Comparison of ENCODE assay signal across 30 cellular contexts in genomic region chr6:158399040-158399700, GRCh38.
A peak's percentile ranks its signal among the peaks of the same experiment; 100 is the strongest.
DNase-seq lines count a peak whose midpoint lies in the region; ATAC-seq, FAIRE-seq and TF ChIP-seq lines count a peak whose summit lies in the region.
"Had no signal": no experiment of that assay in that cellular context is flagged by ENCODE, and none has a peak within 500 bp of the region (broad histone marks: within the 10 kb centered on the region; RNA-seq: fewer than 3 reads in every experiment).

No MANE protein-coding gene starts in this region.

- H3K9me3 ChIP-seq in keratinocyte (ENCODE audit: control insufficient read depth, low read depth, low read length): no peaks in the 10 kb centered on the region
- H3K9me3 ChIP-seq: breast epithelium, colonic mucosa, gastrocnemius medialis, stomach, transverse colon had no signal

- no peaks in the 10 kb centered on the region for H3K36me3 ChIP-seq in keratinocyte (ENCODE audit: control insufficient read depth in 2 of 2, extremely low read depth in 1 of 2, insufficient read depth in 2 of 2, low read length in 2 of 2)
- H3K36me3 ChIP-seq: breast epithelium, colonic mucosa, esophagus squamous epithelium, gastrocnemius medialis, left ventricle myocardium inferior, stomach, transverse colon had no signal

- H3K36me3 Mint-ChIP-seq in stimulated activated memory B cell treated with anti-CD40 and anti-IgM and Interleukin-4, amounts not matched to agents 10 μg/mL and 1 μg/mL and 100 μg/mL, for 72 hours: peaks cover 3% of the 10 kb centered on the region

- ATAC-seq in stimulated activated memory B cell treated with anti-CD40 and anti-IgM and Interleukin-4, amounts not matched to agents 10 μg/mL and 1 μg/mL and 100 μg/mL, for 72 hours: peak; percentile 24
- ATAC-seq in foreskin keratinocyte (no peak), HG02938 (IDR thresholded peaks at IDR 0.05; ENCODE audit: unreplicated experiment) (no peak), GM18858 (IDR thresholded peaks at IDR 0.05; ENCODE audit: unreplicated experiment) (no peak)
- ATAC-seq: gastrocnemius medialis; naive thymus-derived CD8-positive, alpha-beta T cell had no signal

- dilution Hi-C loops in keratinocyte (cut with MboI; ENCODE audit: extremely low pct_ligation_motif_present, low sequenced_read_pairs): no loop called here

- no peak overlapping the region for H3K27ac ChIP-seq in keratinocyte (ENCODE audit: control insufficient read depth, insufficient read depth, low read length)
- no peak overlapping the region for H3K27ac ChIP-seq in foreskin keratinocyte
- H3K27ac ChIP-seq: BLaER1 treated with 17β-estradiol and CSF1 and Interleukin-3, amounts not matched to agents 10 nM and 100 nM; breast epithelium; colonic mucosa; esophagus squamous epithelium; gastrocnemius medialis; left ventricle myocardium inferior; skin epidermis; stomach; transverse colon had no signal

- H3K4me3 ChIP-seq in keratinocyte (ENCODE audit: control insufficient read depth in 2 of 3, extremely low read depth in 1 of 3, insufficient read depth in 2 of 3, low read depth in 1 of 3, low read length in 3 of 3): no peak overlapping the region
- H3K4me3 ChIP-seq: BLaER1 treated with 17β-estradiol and CSF1 and Interleukin-3, amounts not matched to agents 10 nM and 100 nM; breast epithelium; colonic mucosa; esophagus squamous epithelium; gastrocnemius medialis; left ventricle myocardium inferior; skin epidermis; stomach; transverse colon had no signal

- H3K27me3 Mint-ChIP-seq in stimulated activated memory B cell treated with anti-CD40 and anti-IgM and Interleukin-4, amounts not matched to agents 10 μg/mL and 1 μg/mL and 100 μg/mL, for 72 hours: no peaks in the 10 kb centered on the region
- H3K27me3 Mint-ChIP-seq: activated B cell treated with CpG ODN at 0.5 μM for 24 hours; naive thymus-derived CD8-positive, alpha-beta T cell had no signal

- H3K4me1 Mint-ChIP-seq in stimulated activated memory B cell treated with anti-CD40 and anti-IgM and Interleukin-4, amounts not matched to agents 10 μg/mL and 1 μg/mL and 100 μg/mL, for 72 hours: peaks cover 21% of the 10 kb centered on the region
- H3K4me1 Mint-ChIP-seq: immature natural killer cell had no signal

- H3K27ac Mint-ChIP-seq in stimulated activated memory B cell treated with anti-CD40 and anti-IgM and Interleukin-4, amounts not matched to agents 10 μg/mL and 1 μg/mL and 100 μg/mL, for 72 hours: no peak overlapping the region
- H3K27ac Mint-ChIP-seq: activated B cell treated with CpG ODN at 0.5 μM for 24 hours, endodermal cell had no signal

- no peak overlapping the region for H3K9ac ChIP-seq in keratinocyte (ENCODE audit: control insufficient read depth, extremely low read depth, insufficient read depth, low read length)
- H3K9ac ChIP-seq: BLaER1 treated with 17β-estradiol and CSF1 and Interleukin-3, amounts not matched to agents 10 nM and 100 nM had no signal

- TF ChIP-seq CTCF in keratinocyte (optimal IDR thresholded peaks at IDR 0.05 in 1 of 3, IDR thresholded peaks at IDR 0.05 in 1 of 3, conservative IDR thresholded peaks at IDR 0.05 in 1 of 3; ENCODE audit: extremely low read depth in 1 of 3, insufficient read depth in 2 of 3, low read length in 3 of 3) (no peak), foreskin keratinocyte (conservative IDR thresholded peaks at IDR 0.05) (no peak)

- no peak overlapping the region for H3K4me3 Mint-ChIP-seq in stimulated activated memory B cell treated with anti-CD40 and anti-IgM and Interleukin-4, amounts not matched to agents 10 μg/mL and 1 μg/mL and 100 μg/mL, for 72 hours
- H3K4me3 Mint-ChIP-seq: activated B cell treated with CpG ODN at 0.5 μM for 24 hours; endodermal cell; immature natural killer cell; naive thymus-derived CD8-positive, alpha-beta T cell had no signal

- H3K27me3 ChIP-seq in keratinocyte (ENCODE audit: control insufficient read depth, extremely low read depth, insufficient read depth, low read length) (no peaks in the 10 kb centered on the region), foreskin keratinocyte (no peaks in the 10 kb centered on the region)
- H3K27me3 ChIP-seq: BLaER1 treated with 17β-estradiol and CSF1 and Interleukin-3, amounts not matched to agents 10 nM and 100 nM; breast epithelium; colonic mucosa; esophagus squamous epithelium; gastrocnemius medialis; stomach; transverse colon had no signal

- H2AFZ ChIP-seq in keratinocyte (ENCODE audit: control insufficient read depth, low read length): no peak overlapping the region

- H3K9me1 ChIP-seq in keratinocyte (ENCODE audit: control insufficient read depth, extremely low read depth, insufficient read depth, low read length): no peaks in the 10 kb centered on the region

- H3K4me1 ChIP-seq in keratinocyte (ENCODE audit: control insufficient read depth, extremely low read depth, insufficient read depth, low read length) (peaks cover 14% of the 10 kb centered on the region), foreskin keratinocyte (no peaks in the 10 kb centered on the region)
- H3K4me1 ChIP-seq: BLaER1 treated with 17β-estradiol and CSF1 and Interleukin-3, amounts not matched to agents 10 nM and 100 nM; breast epithelium; colonic mucosa had no signal

- peak; percentile 44 for FAIRE-seq in keratinocyte (lab: Jason Lieb, UNC)
- FAIRE-seq: GM18507 had no signal

- peaks cover 5% of the 10 kb centered on the region for H3K79me2 ChIP-seq in keratinocyte (ENCODE audit: control insufficient read depth, insufficient read depth, low read length)

- no peak overlapping the region for H3K4me2 ChIP-seq in keratinocyte (ENCODE audit: control insufficient read depth, extremely low read depth, insufficient read depth, low read depth, low read length)
- H3K4me2 ChIP-seq: BLaER1 treated with 17β-estradiol and CSF1 and Interleukin-3, amounts not matched to agents 10 nM and 100 nM had no signal

- DNase-seq in DMS79 treated with DMSO at 0.1 percent for 48 hours (lab: John Stamatoyannopoulos, UW) (peak; percentile 86), NCI-H187 treated with DMSO at 0.1 percent for 48 hours (lab: John Stamatoyannopoulos, UW) (peak; percentile 26), keratinocyte (ENCODE audit: low read depth, low spot score) (no peak), foreskin keratinocyte (no peak)
- DNase-seq: activated B cell treated with CpG ODN at 0.5 μM for 24 hours; activated CD4-positive, alpha-beta T cell treated with anti-CD3 and anti-CD28 coated beads, Interleukin-2, amount 50 U/mL, for 1 hour; activated naive CD4-positive, alpha-beta T cell treated with Interleukin-2 at 50 U/mL for 16 hours; activated T-cell treated with anti-CD3 and anti-CD28 coated beads, Interleukin-2, amount 50 U/mL, for 48 hours; amniotic stem cell; Caco-2; colonic mucosa; endodermal cell; esophagus squamous epithelium; gastrocnemius medialis; hypothalamus; immature natural killer cell; Kasumi-1; left ventricle myocardium inferior; naive thymus-derived CD8-positive, alpha-beta T cell; NCI-H69; stomach; T-helper 1 cell; transverse colon had no signal

- no peaks in the 10 kb centered on the region for H3K9me3 Mint-ChIP-seq in stimulated activated memory B cell treated with anti-CD40 and anti-IgM and Interleukin-4, amounts not matched to agents 10 μg/mL and 1 μg/mL and 100 μg/mL, for 72 hours
- H3K9me3 Mint-ChIP-seq: activated B cell treated with CpG ODN at 0.5 μM for 24 hours, immature natural killer cell had no signal

- H4K20me1 ChIP-seq in keratinocyte (ENCODE audit: control insufficient read depth, extremely low read depth, insufficient read depth, low read length): no peaks in the 10 kb centered on the region

Comparison
In these comparisons a context has a peak if more than half of its experiments do, and no peak if none do; other contexts are left out.
1. DNase-seq: peak in DMS79 treated with DMSO at 0.1 percent for 48 hours (single experiment) and NCI-H187 treated with DMSO at 0.1 percent for 48 hours (single experiment); none in keratinocyte (single experiment) and foreskin keratinocyte (0 of 2).